In the genomic region with DNA sequence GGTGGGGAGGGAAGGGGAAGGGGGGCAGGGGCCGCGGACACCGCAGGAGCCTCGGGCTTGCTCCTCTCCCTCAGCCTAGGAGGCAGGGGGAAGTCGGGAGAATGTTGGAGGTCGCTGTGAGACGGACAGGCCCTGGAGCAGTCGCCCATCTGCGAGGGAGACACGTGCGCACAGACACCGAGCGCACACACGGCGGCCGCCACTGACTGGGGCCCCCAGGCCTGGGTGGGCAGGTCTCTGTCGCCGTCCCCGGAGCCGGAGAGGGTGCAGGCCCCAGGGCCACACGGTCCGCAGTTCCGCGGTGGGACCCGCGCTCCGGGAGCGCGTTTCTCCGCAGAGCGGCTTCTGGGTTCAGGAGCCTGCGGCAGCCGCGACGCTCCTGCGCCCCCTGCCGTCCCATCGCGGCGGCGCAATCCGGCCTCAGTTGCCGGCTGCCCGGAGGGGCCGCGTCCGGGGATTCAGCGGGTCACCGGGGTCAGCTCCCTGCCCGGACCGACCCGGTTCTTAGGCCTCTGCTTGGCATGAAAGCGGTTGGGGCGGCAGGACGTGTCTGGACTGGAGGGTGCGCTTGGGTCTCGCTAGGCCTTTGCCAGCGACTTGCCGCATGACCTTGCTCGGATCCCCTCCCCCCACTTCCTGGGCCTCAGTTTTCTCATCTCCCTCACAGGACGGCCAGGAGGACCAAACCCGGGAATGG, we compare ENCODE assay signal across 8 cellular contexts. TPM values are rescaled to one million over a fixed set of nuclear protein-coding genes. Genes with fewer than 3 reads are reported as not detected.
DNase-seq lines count a peak whose midpoint lies in the region; ATAC-seq and TF ChIP-seq lines count a peak whose summit lies in the region.

No MANE protein-coding gene starts in this region.

- no peaks in the 10 kb centered on the region for H3K36me3 Mint-ChIP-seq in naive thymus-derived CD4-positive, alpha-beta T cell

- H3K9me3 ChIP-seq in BE2C (no peaks in the 10 kb centered on the region), OCI-LY1 (ENCODE audit: low read length) (no peaks in the 10 kb centered on the region)
- H3K9me3 ChIP-seq in naive thymus-derived CD4-positive, alpha-beta T cell (ENCODE audit: control insufficient read depth in 2 of 3, low read length in 3 of 3): no peaks in the 10 kb centered on the region

- no peak overlapping the region for H3K9ac ChIP-seq in OCI-LY1 (ENCODE audit: low read length)

- intact Hi-C loops in naive thymus-derived CD4-positive, alpha-beta T cell (cut with micrococcal nuclease): loop anchor here (1.0 kb wide), 4 partner anchors 54 to 172 kb away; no protein-coding TSS in a partner anchor

- H3K27ac ChIP-seq in OCI-LY1 (ENCODE audit: low read depth, low read length, poor library complexity, severe bottlenecking): no peak overlapping the region
- no peak overlapping the region for H3K27ac ChIP-seq in naive thymus-derived CD4-positive, alpha-beta T cell (ENCODE audit: low read depth, low read length)

- POLR2A ChIA-PET in naive thymus-derived CD4-positive, alpha-beta T cell (lab: Charles Lee): no interaction called here

- H3K4me3 ChIP-seq in BE2C (ENCODE audit: low read depth, low read length) (peak overlapping the region; percentile 50), OCI-LY1 (ENCODE audit: low read depth, low read length, poor library complexity, severe bottlenecking) (peak overlapping the region; percentile 55)
- H3K4me3 ChIP-seq in naive thymus-derived CD4-positive, alpha-beta T cell (ENCODE audit: low read length): peak overlapping the region; percentile 55

- ATAC-seq in esophagus mucosa (peak; percentile 59), HG02840 (IDR thresholded peaks at IDR 0.05; ENCODE audit: low FRiP score, unreplicated experiment) (no peak)
- peak; percentile 82 for ATAC-seq in naive thymus-derived CD4-positive, alpha-beta T cell

- TF ChIP-seq CTCF in BE2C (IDR thresholded peaks at IDR 0.05; ENCODE audit: low read depth, low read length) (peak; percentile 87), OCI-LY1 (IDR thresholded peaks at IDR 0.05; ENCODE audit: low read length) (peak; percentile 82)

- CTCF ChIA-PET in naive thymus-derived CD4-positive, alpha-beta T cell (lab: Charles Lee): interaction anchor here (0.7 to 2.0 kb wide), 7 partner anchors 52 to 172 kb away, joined by 3 to 6 read pairs (median 4); no protein-coding TSS in a partner anchor

- H2AFZ ChIP-seq in OCI-LY1 (ENCODE audit: low read length): no peak overlapping the region

- peak overlapping the region in 1 of 9 donors; percentile 7 for H3K27ac Mint-ChIP-seq in naive thymus-derived CD4-positive, alpha-beta T cell

- H3K9me2 ChIP-seq in OCI-LY1 (ENCODE audit: low read depth, low read length): no peaks in the 10 kb centered on the region

- H3K4me1 ChIP-seq in BE2C (peaks cover 4% of the 10 kb centered on the region), OCI-LY1 (ENCODE audit: insufficient read depth, low read length, severe bottlenecking) (peaks cover 5% of the 10 kb centered on the region)
- no peaks in the 10 kb centered on the region for H3K4me1 ChIP-seq in naive thymus-derived CD4-positive, alpha-beta T cell (ENCODE audit: control insufficient read depth in 2 of 2, insufficient read depth in 2 of 2, low read length in 2 of 2)

- no peaks in the 10 kb centered on the region for H3K79me2 ChIP-seq in OCI-LY1 (ENCODE audit: insufficient read depth, low read length)

- no peaks in the 10 kb centered on the region for H3K9me3 Mint-ChIP-seq in naive thymus-derived CD4-positive, alpha-beta T cell

- H3K4me2 ChIP-seq in OCI-LY1 (ENCODE audit: low read length): peak overlapping the region; percentile 79

- H3K27me3 ChIP-seq in BE2C (no peaks in the 10 kb centered on the region), OCI-LY1 (ENCODE audit: insufficient read depth, low read length) (peaks cover 3% of the 10 kb centered on the region)
- no peaks in the 10 kb centered on the region for H3K27me3 ChIP-seq in naive thymus-derived CD4-positive, alpha-beta T cell (ENCODE audit: control insufficient read depth in 2 of 2, insufficient read depth in 2 of 2, low read length in 2 of 2)

- H4K20me1 ChIP-seq in OCI-LY1 (ENCODE audit: insufficient read depth, low read length): no peaks in the 10 kb centered on the region

- H3F3A ChIP-seq in OCI-LY1 (ENCODE audit: insufficient read depth, low read length): no peaks in the 10 kb centered on the region

- H3K27me3 Mint-ChIP-seq in naive thymus-derived CD4-positive, alpha-beta T cell: peaks cover 0 to 15% (median 0%) of the 10 kb centered on the region in 5 donors

- H3K36me3 ChIP-seq in BE2C (peaks cover 40% of the 10 kb centered on the region), OCI-LY1 (ENCODE audit: insufficient read depth, low read length) (no peaks in the 10 kb centered on the region)
- no peaks in the 10 kb centered on the region for H3K36me3 ChIP-seq in naive thymus-derived CD4-positive, alpha-beta T cell (ENCODE audit: control insufficient read depth in 2 of 3, insufficient read depth in 3 of 3, low read length in 3 of 3)

- peak overlapping the region in 8 of 10 donors; percentile 27 to 72 (median 64) for H3K4me3 Mint-ChIP-seq in naive thymus-derived CD4-positive, alpha-beta T cell

- peak; percentile 81 for DNase-seq in BE2C
- peak; percentile 20 for DNase-seq in HCEC 1CT
- peak; percentile 77 for DNase-seq in activated T-cell treated with anti-CD3 and anti-CD28 coated beads, Interleukin-2, amount 50 U/mL, for 1 hour
- DNase-seq in naive thymus-derived CD4-positive, alpha-beta T cell: peak; percentile 25 to 81 (median 70)
- DNase-seq in stimulated activated naive CD4-positive, alpha-beta T cell (lab: John Stamatoyannopoulos, UW): peak; percentile 20 to 76 (median 51)

- peaks cover 0 to 6% (median 0%) of the 10 kb centered on the region in 7 donors for H3K4me1 Mint-ChIP-seq in naive thymus-derived CD4-positive, alpha-beta T cell

RNA-seq across cellular contexts. Expression of a gene that starts 31.3 kb away (rescaled TPM):
- 298 TPM for polyA plus RNA-seq in BE2C (2012; ENCODE audit: insufficient read depth, insufficient read length, low read depth)
- total RNA-seq in esophagus mucosa: 6.0 TPM
- total RNA-seq in naive thymus-derived CD4-positive, alpha-beta T cell: 1 to 10 TPM in 4 of 5 experiments, under 1 TPM in 1; 0.97 to 9.0 (median 1.7) TPM
- not detected for polyA plus RNA-seq in naive thymus-derived CD4-positive, alpha-beta T cell

Comparison
In these comparisons a context has a peak if more than half of its experiments do, and no peak if none do; other contexts are left out.
1. DNase-seq: peak in every context shown above with its lines; median percentile 81 in BE2C; 77 in activated T-cell treated with anti-CD3 and anti-CD28 coated beads, Interleukin-2, amount 50 U/mL, for 1 hour; 70 in naive thymus-derived CD4-positive, alpha-beta T cell; 51 in stimulated activated naive CD4-positive, alpha-beta T cell; 20 in HCEC 1CT.